ENCODE assay signal across 8 cellular contexts in genomic region chr13:45280751-45281634, GRCh38. TPM values are rescaled to one million over a fixed set of nuclear protein-coding genes. Genes with fewer than 3 reads are reported as not detected.
A peak's percentile ranks its signal among the peaks of the same experiment; 100 is the strongest.
DNase-seq lines count a peak whose midpoint lies in the region; ATAC-seq, FAIRE-seq and TF ChIP-seq lines count a peak whose summit lies in the region.

No MANE protein-coding gene starts in this region.

- no peaks in the 10 kb centered on the region for H3K27me3 Mint-ChIP-seq in activated T-helper 17 cell treated with anti-CD3 and anti-CD28 coated beads, Interleukin-2, amount 50 U/mL, for 72 hours

- no peak for FAIRE-seq in A549 (lab: Jason Lieb, UNC)
- FAIRE-seq in GM12892 (lab: Jason Lieb, UNC) = peak; percentile 83

- no peaks in the 10 kb centered on the region for H3K4me1 Mint-ChIP-seq in activated T-helper 17 cell treated with anti-CD3 and anti-CD28 coated beads, Interleukin-2, amount 50 U/mL, for 72 hours

- H3K36me3 ChIP-seq in gastroesophageal sphincter (peaks cover 0 to 29% of the 10 kb centered on the region in 2 donors), vagina (peaks cover 0 to 9% of the 10 kb centered on the region in 2 donors)

- H3K36me3 Mint-ChIP-seq in activated T-helper 17 cell treated with anti-CD3 and anti-CD28 coated beads, Interleukin-2, amount 50 U/mL, for 72 hours (ENCODE audit: low read depth) = peaks cover 41% of the 10 kb centered on the region

- DNase-seq in A549 (ENCODE audit: low read depth in 1 of 2, low spot score in 1 of 2) (peak; percentile 67 to 79), GM12892 (ENCODE audit: insufficient read length) (peak; percentile 47), HL-60 (ENCODE audit: low read depth in 1 of 2, low spot score in 1 of 2) (peak in 1 of 2 experiments; percentile 65), OCI-M1 (lab: John Stamatoyannopoulos, UW) (peak; percentile 77), pons (ENCODE audit: low spot score) (peak; percentile 90), vagina (ENCODE audit: extremely low spot score in 2 of 2) (no peak)

- TF ChIP-seq EP300 in A549 (IDR thresholded peaks at IDR 0.05) (no peak), gastroesophageal sphincter (IDR thresholded peaks at IDR 0.05) (no peak)

- H3K4me3 Mint-ChIP-seq in activated T-helper 17 cell treated with anti-CD3 and anti-CD28 coated beads, Interleukin-2, amount 50 U/mL, for 72 hours = no peak overlapping the region

- WGBS in A549 (ENCODE audit: missing lambda C conversion rate) = 33% methylated on average over 7 of the region's 7 CpGs
- 39 to 43% methylated on average over 6 of the region's 7 CpGs for WGBS in gastroesophageal sphincter (ENCODE audit: low coverage in 1 of 2), 2 donors

- no peak for TF ChIP-seq POLR2A in A549 (IDR thresholded peaks at IDR 0.05; ENCODE audit: low read length)
- TF ChIP-seq POLR2A in GM12892 (IDR thresholded peaks at IDR 0.05; ENCODE audit: low read depth, low read length) = no peak
- no peak for TF ChIP-seq POLR2A in gastroesophageal sphincter (IDR thresholded peaks at IDR 0.05)
- no peak for TF ChIP-seq POLR2A in vagina (IDR thresholded peaks at IDR 0.05)

- POLR2A ChIA-PET in A549 (lab: Yijun Ruan, JAX) = interaction anchor here (1.0 kb wide), 2 partner anchors 86 to 234 kb away, joined by 3 read pairs; no protein-coding TSS in a partner anchor

- TF ChIP-seq CTCF in A549 (IDR thresholded peaks at IDR 0.05) (peak; percentile 79), HL-60 (IDR thresholded peaks at IDR 0.05; ENCODE audit: insufficient read depth, low read length) (peak; percentile 45), gastroesophageal sphincter (IDR thresholded peaks at IDR 0.05) (peak; percentile 49 to 83 (median 56)), vagina (IDR thresholded peaks at IDR 0.05) (peak in 2 of 3 experiments; percentile 44 to 56)

- intact Hi-C loops in vagina (cut with DNase I) = no loop called here

- TF ChIP-seq RAD21 in A549 (conservative IDR thresholded peaks at IDR 0.05 in 1 of 2, IDR thresholded peaks at IDR 0.05 in 1 of 2) = peak; percentile 91 to 92

- no peak overlapping the region for H3K4me3 ChIP-seq in A549
- H3K4me3 ChIP-seq in HL-60 (replicated peaks; ENCODE audit: insufficient read depth, low read length) = no peak overlapping the region
- no peak overlapping the region for H3K4me3 ChIP-seq in gastroesophageal sphincter
- no peak overlapping the region for H3K4me3 ChIP-seq in vagina

- H3K27ac ChIP-seq in A549 = no peak overlapping the region
- H3K27ac ChIP-seq in HL-60 (replicated peaks) = no peak overlapping the region
- no peak overlapping the region for H3K27ac ChIP-seq in gastroesophageal sphincter
- no peak overlapping the region for H3K27ac ChIP-seq in vagina

- H3K4me1 ChIP-seq in A549 (peaks cover 6% of the 10 kb centered on the region; the same call in 2 of the 3 replicates), gastroesophageal sphincter (peaks cover 0 to 14% (median 0%) of the 10 kb centered on the region in 3 donors), vagina (peaks cover 7% of the 10 kb centered on the region)

- H3K9me3 ChIP-seq in A549 = no peaks in the 10 kb centered on the region
- no peaks in the 10 kb centered on the region for H3K9me3 ChIP-seq in gastroesophageal sphincter
- H3K9me3 ChIP-seq in vagina = no peaks in the 10 kb centered on the region

- H3K27me3 ChIP-seq in HL-60 (ENCODE audit: insufficient read depth, poor library complexity, severe bottlenecking) (no peaks in the 10 kb centered on the region), gastroesophageal sphincter (no peaks in the 10 kb centered on the region), vagina (no peaks in the 10 kb centered on the region)

- ATAC-seq in A549 (peak; percentile 99 to 100), gastroesophageal sphincter (peak; percentile 84)
- ATAC-seq in activated T-helper 17 cell treated with anti-CD3 and anti-CD28 coated beads, Interleukin-2, amount 50 U/mL, for 72 hours (replicated peaks) = peak; percentile 90

- H3K9me3 Mint-ChIP-seq in activated T-helper 17 cell treated with anti-CD3 and anti-CD28 coated beads, Interleukin-2, amount 50 U/mL, for 72 hours = no peaks in the 10 kb centered on the region

- CTCF ChIA-PET in A549 (lab: Yijun Ruan, JAX) = interaction anchor here (0.5 to 9.2 kb wide), 44 partner anchors 9 to 1864 kb away, joined by 3 to 98 read pairs (median 4); no protein-coding TSS in a partner anchor

- H3K4me2 ChIP-seq in A549 = peak overlapping the region; percentile 34; the same call in 1 of the 3 replicates

- no peak overlapping the region for H3K27ac Mint-ChIP-seq in activated T-helper 17 cell treated with anti-CD3 and anti-CD28 coated beads, Interleukin-2, amount 50 U/mL, for 72 hours

TF ChIP-seq in A549, 52 proteins besides CTCF, POLR2A, EP300 and RAD21:
- TF ChIP-seq CHD4 (IDR thresholded peaks at IDR 0.05; ENCODE audit: borderline replicate concordance) (no peak), HEYL (CRISPR knock-in tag; IDR thresholded peaks at IDR 0.05) (no peak), NFE2L2 (conservative IDR thresholded peaks at IDR 0.05; ENCODE audit: low read length) (no peak), EHMT2 (IDR thresholded peaks at IDR 0.05; ENCODE audit: low read depth) (no peak), RNF2 (IDR thresholded peaks at IDR 0.05; ENCODE audit: borderline replicate concordance, low read depth) (no peak), CBX2 (IDR thresholded peaks at IDR 0.05; ENCODE audit: borderline replicate concordance, low read depth) (no peak), ZNF302 (CRISPR knock-in tag; IDR thresholded peaks at IDR 0.05) (no peak), BHLHE40 (IDR thresholded peaks at IDR 0.05; ENCODE audit: low read depth, low read length) (no peak), JUNB (IDR thresholded peaks at IDR 0.05) (no peak), KDM1A (IDR thresholded peaks at IDR 0.05; ENCODE audit: low read depth) (no peak), MAX (IDR thresholded peaks at IDR 0.05) (0 out of 2 replicates have a peak, but pooled peaks have one; percentile 22), SMC3 (IDR thresholded peaks at IDR 0.05) (peak; percentile 93), RCOR1 (IDR thresholded peaks at IDR 0.05; ENCODE audit: low read depth, low read length) (no peak)
TF ChIP-seq in A549: peak in this region for 2.

RNA-seq across cellular contexts. Expression of gene TPT1, which starts 60.0 kb away (rescaled TPM):
- polyA plus RNA-seq in A549 (2011; rRNA removed) (3,255 and 3,850 TPM in 2 replicates), A549 (2017; fragmentation: RNase III; extraction: RNeasy Plus Mini Kit Qiagen cat#74134 plus additional on column Dnase treatment) (2,037 to 2,646 TPM (median 2,486 TPM) in 3 replicates)
- polyA plus RNA-seq in A549 (2012; cell fraction: cytosol; rRNA removed) = 831 and 881 TPM in 2 replicates
- 235 and 371 TPM in 2 replicates for polyA plus RNA-seq in A549 (2012; cell fraction: nucleus; rRNA removed)
- polyA minus RNA-seq in A549 (2011; rRNA and poly(A)+ RNA removed) = 744 and 954 TPM in 2 replicates
- 7,184 TPM for polyA plus RNA-seq in GM12892 (2012; ENCODE audit: missing spikeins)
- total RNA-seq in activated T-helper 17 cell treated with anti-CD3 and anti-CD28 coated beads, Interleukin-2, amount 50 U/mL, for 72 hours = 1,000 to 10,000 TPM; 3,139 to 4,606 TPM
- total RNA-seq in gastroesophageal sphincter (1,000 to 10,000 TPM; 1,925 to 3,753 (median 2,929) TPM), vagina (3,952 TPM)

Comparison
In these comparisons a context has a peak if more than half of its experiments do, and no peak if none do; other contexts are left out.
1. DNase-seq: peak in A549 (2 of 2), GM12892 (single experiment), OCI-M1 (single experiment) and pons (single experiment); none in vagina (0 of 2).
2. Peak in every context shown above with its lines, with median percentiles within 50 percentile points of each other: ATAC-seq and CTCF ChIP-seq.